ENCODE assay signal across 8 cellular contexts in the genomic region with DNA sequence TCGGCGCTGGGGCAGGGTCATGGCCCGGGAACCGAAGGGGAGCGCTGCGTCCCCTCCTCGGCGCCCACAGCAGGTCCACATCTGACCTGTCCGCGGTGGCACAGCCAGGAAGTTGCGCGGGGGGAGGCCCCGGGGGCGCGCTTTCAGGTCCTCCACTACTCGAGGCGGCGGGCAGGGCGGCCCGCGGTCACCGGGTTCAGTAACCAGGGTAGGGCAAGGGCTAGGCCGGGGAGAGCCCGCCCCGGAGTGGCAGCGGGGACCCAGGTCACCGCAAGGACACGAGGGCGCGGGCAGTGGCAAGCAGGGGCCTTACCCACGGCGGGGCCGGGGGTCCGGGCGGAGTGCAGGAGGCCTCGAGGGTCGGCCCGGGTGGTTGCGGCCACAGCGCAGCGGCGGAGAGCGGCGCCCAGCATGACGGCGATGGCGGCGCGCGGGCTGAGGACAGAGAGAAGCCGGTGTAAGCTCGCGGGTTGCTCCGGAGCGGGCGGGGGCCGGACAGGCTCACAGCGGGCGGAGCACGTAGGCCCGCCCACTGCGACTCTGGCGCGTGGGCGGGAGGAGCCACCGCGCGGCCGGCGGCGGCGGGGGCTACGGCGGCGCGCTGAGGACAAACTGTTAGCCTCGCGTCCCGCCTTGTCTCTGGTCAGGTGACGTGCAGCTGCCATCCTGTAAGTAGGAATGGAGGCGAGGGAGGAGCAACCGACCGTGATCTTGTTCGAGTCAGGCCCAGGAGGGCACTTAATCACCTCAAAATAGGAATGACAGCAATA. TPM values are rescaled to one million over a fixed set of nuclear protein-coding genes. Genes with fewer than 3 reads are reported as not detected.
A peak's percentile ranks its signal among the peaks of the same experiment; 100 is the strongest.
DNase-seq lines count a peak whose midpoint lies in the region; ATAC-seq and TF ChIP-seq lines count a peak whose summit lies in the region.

Gene COX5A, minus strand, starts transcription at position 472 of the 770 bp plus-strand sequence. Its CDS starts 59 bp downstream, at position 413.

- peak within 1 kb of the TSS; percentile 82 for H3K27ac ChIP-seq in osteoblast (ENCODE audit: low read depth, low read length)
- peak within 1 kb of the TSS; percentile 86 to 91 for H3K27ac ChIP-seq in testis

- no peaks in the 10 kb centered on the region for H3K36me3 ChIP-seq in osteoblast (ENCODE audit: insufficient read depth, low read length)
- no peaks in the 10 kb centered on the region for H3K36me3 ChIP-seq in testis (ENCODE audit: low read depth, missing control alignments)

- peak within 1 kb of the TSS; percentile 94 for H2AFZ ChIP-seq in osteoblast (ENCODE audit: low read length)

- H3K9me3 ChIP-seq in osteoblast (ENCODE audit: low read depth, low read length) (no peaks in the 10 kb centered on the region), testis (no peaks in the 10 kb centered on the region)

- peaks cover 13 to 17% of the 10 kb centered on the region in 2 donors for H3K36me3 Mint-ChIP-seq in activated naive CD4-positive, alpha-beta T cell treated with anti-CD3 and anti-CD28 coated beads, Interleukin-2, amount 50 U/mL, for 72 hours

- peak; percentile 91 for DNase-seq in NCI-H1092 (lab: John Stamatoyannopoulos, UW)
- peak; percentile 88 for DNase-seq in SKM-1 (lab: John Stamatoyannopoulos, UW; ENCODE audit: unreplicated experiment)
- peak; percentile 92 to 96 for DNase-seq in activated naive CD4-positive, alpha-beta T cell treated with anti-CD3 and anti-CD28 coated beads, Interleukin-2, amount 50 U/mL, for 72 hours (ENCODE audit: low spot score in 2 of 2)
- DNase-seq in glomerular endothelial cell (ENCODE audit: extremely low read depth, low read depth, low spot score) = no peak
- DNase-seq in osteoblast (ENCODE audit: insufficient read length, low spot score, missing footprints) = peak; percentile 98
- DNase-seq in testis = peak; percentile 97

- H3K27me3 ChIP-seq in osteoblast (ENCODE audit: insufficient read depth, low read length) (peaks cover 4% of the 10 kb centered on the region), testis (no peaks in the 10 kb centered on the region)

- ATAC-seq in HG02623 (IDR thresholded peaks at IDR 0.05; ENCODE audit: unreplicated experiment) = peak; percentile 90
- ATAC-seq in activated naive CD4-positive, alpha-beta T cell treated with anti-CD3 and anti-CD28 coated beads, Interleukin-2, amount 50 U/mL, for 72 hours = peak; percentile 92 to 97

- peak within 1 kb of the TSS; percentile 98 for H3K4me2 ChIP-seq in osteoblast (ENCODE audit: insufficient read depth, low read length)

- H3K4me1 ChIP-seq in osteoblast (ENCODE audit: insufficient read depth, low read length) = peaks cover 10% of the 10 kb centered on the region
- peaks cover 13% of the 10 kb centered on the region for H3K4me1 ChIP-seq in testis

- TF ChIP-seq POLR2A in GM10847 (IDR thresholded peaks at IDR 0.05; ENCODE audit: extremely low read depth, insufficient read length) = peak; percentile 89
- TF ChIP-seq POLR2A in testis (IDR thresholded peaks at IDR 0.05) = no peak

- H4K20me1 ChIP-seq in osteoblast (ENCODE audit: insufficient read depth, low read length) = peaks cover 10% of the 10 kb centered on the region

- TF ChIP-seq CTCF in osteoblast (IDR thresholded peaks at IDR 0.05; ENCODE audit: extremely low read depth, low read depth, low read length) (no peak), testis (IDR thresholded peaks at IDR 0.05) (no peak)

- intact Hi-C loops in testis (cut with DNase I; ENCODE audit: low total_unique reads) = no loop called here

- H3K27ac Mint-ChIP-seq in activated naive CD4-positive, alpha-beta T cell treated with anti-CD3 and anti-CD28 coated beads, Interleukin-2, amount 50 U/mL, for 72 hours = peak within 1 kb of the TSS; percentile 90 to 94

- H3K4me3 ChIP-seq in osteoblast (ENCODE audit: insufficient read depth, low read length) = peak within 1 kb of the TSS; percentile 99
- H3K4me3 ChIP-seq in testis = peak within 1 kb of the TSS; percentile 96 to 100

- WGBS in testis, 2 donors = 0% methylated on average over 8 to 58 of the region's 84 CpGs

- peaks cover 50% of the 10 kb centered on the region for H3K79me2 ChIP-seq in osteoblast (ENCODE audit: insufficient read depth, low read length)

- H3K9me3 Mint-ChIP-seq in activated naive CD4-positive, alpha-beta T cell treated with anti-CD3 and anti-CD28 coated beads, Interleukin-2, amount 50 U/mL, for 72 hours = no peaks in the 10 kb centered on the region

RNA-seq across cellular contexts. Expression of gene COX5A, which starts in this region (rescaled TPM):
- 100 to 1,000 TPM; 314 to 323 TPM for total RNA-seq in activated naive CD4-positive, alpha-beta T cell treated with anti-CD3 and anti-CD28 coated beads, Interleukin-2, amount 50 U/mL, for 72 hours
- total RNA-seq in glomerular endothelial cell = 157 and 187 TPM in 2 replicates
- total RNA-seq in osteoblast = 27.1 and 38.9 TPM in 2 replicates
- total RNA-seq in testis = 100 to 1,000 TPM in 1 of 2 donors, 10 to 100 TPM in 1; 77.4 to 107 TPM
- polyA plus RNA-seq in testis (ENCODE audit: insufficient read depth, low read depth, low replicate concordance) = 426 TPM
